13 cellular contexts compared by ENCODE assay signal in the genomic region with DNA sequence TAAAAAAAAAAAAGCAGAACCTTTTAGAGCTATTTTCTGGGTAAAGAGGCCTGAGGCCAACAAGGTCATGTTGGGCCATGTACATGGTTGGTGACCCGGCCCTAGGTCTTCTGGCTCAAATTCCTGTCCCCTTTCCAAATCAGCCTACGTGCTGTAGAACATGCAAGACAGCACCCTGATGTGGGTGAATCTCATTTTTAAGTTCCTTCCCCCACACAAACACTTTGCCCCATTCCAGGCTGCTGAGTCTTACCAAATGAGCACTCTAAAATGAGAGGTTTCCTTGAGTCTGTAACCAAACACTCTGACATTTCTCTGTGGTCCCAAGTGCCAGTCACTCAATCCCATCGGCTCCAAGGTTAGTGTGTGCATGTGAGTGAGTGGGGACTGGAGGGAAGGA. TPM values are rescaled to one million over a fixed set of nuclear protein-coding genes. Genes with fewer than 3 reads are reported as not detected.
DNase-seq lines count a peak whose midpoint lies in the region; ATAC-seq, FAIRE-seq and TF ChIP-seq lines count a peak whose summit lies in the region.
"Had no signal": no experiment of that assay in that cellular context is flagged by ENCODE, and none has a peak within 500 bp of the region (broad histone marks: within the 10 kb centered on the region; RNA-seq: fewer than 3 reads in every experiment).

No MANE protein-coding gene starts in this region.

- DNase-seq in LHCN-M2 (ENCODE audit: low read depth): peak; percentile 54
- no peak for DNase-seq in esophagus squamous epithelium (lab: John Stamatoyannopoulos, UW)
- no peak for DNase-seq in dermis blood vessel endothelial cell
- no peak for DNase-seq in amniotic stem cell (lab: John Stamatoyannopoulos, UW)
- no peak for DNase-seq in H54 (ENCODE audit: insufficient read length, low spot score)
- DNase-seq: COR-L47, KG1, NCI-H226 had no signal

- peaks cover 62% of the 10 kb centered on the region for H3K4me1 ChIP-seq in BLaER1
- H3K4me1 ChIP-seq in esophagus squamous epithelium: peaks cover 24 to 61% (median 25%) of the 10 kb centered on the region in 3 donors
- H3K4me1 ChIP-seq in neutrophil (ENCODE audit: control insufficient read depth in 1 of 2, insufficient read depth in 1 of 2, low read depth in 1 of 2, low read length in 1 of 2): peaks cover 54 to 57% of the 10 kb centered on the region in 2 experiments

- WGBS in esophagus squamous epithelium, 2 donors: 17 to 35% methylated on average over 3 of the region's 3 CpGs

- H4K20me1 ChIP-seq in BLaER1: peaks cover 100% of the 10 kb centered on the region

- no peaks in the 10 kb centered on the region for H3K27me3 ChIP-seq in BLaER1
- no peaks in the 10 kb centered on the region for H3K27me3 ChIP-seq in esophagus squamous epithelium
- no peaks in the 10 kb centered on the region for H3K27me3 ChIP-seq in neutrophil

- H3K4me3 ChIP-seq in BLaER1 (peak overlapping the region; percentile 97), esophagus squamous epithelium (peak overlapping the region in 2 of 4 donors; percentile 77 to 82), neutrophil (ENCODE audit: low read depth in 1 of 2, low read length in 1 of 2) (peak overlapping the region; percentile 9 to 87)

- no peak for ATAC-seq in GM21786 (IDR thresholded peaks at IDR 0.05; ENCODE audit: unreplicated experiment)

- H3K27ac ChIP-seq in BLaER1: peak overlapping the region; percentile 100
- H3K27ac ChIP-seq in esophagus squamous epithelium: peak overlapping the region; percentile 80 to 99 (median 98)
- peak overlapping the region; percentile 97 for H3K27ac ChIP-seq in neutrophil

- TF ChIP-seq CTCF in esophagus squamous epithelium (IDR thresholded peaks at IDR 0.05) (no peak), neutrophil (IDR thresholded peaks at IDR 0.05) (no peak)

- H3K9me3 ChIP-seq in BLaER1: no peaks in the 10 kb centered on the region
- no peaks in the 10 kb centered on the region for H3K9me3 ChIP-seq in esophagus squamous epithelium
- H3K9me3 ChIP-seq in neutrophil: no peaks in the 10 kb centered on the region

- peak overlapping the region; percentile 98 for H3K4me2 ChIP-seq in BLaER1

- H3K9ac ChIP-seq in BLaER1: peak overlapping the region; percentile 99

- FAIRE-seq in H54 (lab: Jason Lieb, UNC): no peak
- FAIRE-seq: colon had no signal

- intact Hi-C loops in esophagus squamous epithelium (cut with DNase I): loop anchor here (10.0 kb wide), 1 partner anchor 1409 kb away; no protein-coding TSS in a partner anchor

- TF ChIP-seq POLR2A in esophagus squamous epithelium (IDR thresholded peaks at IDR 0.05) (no peak), H54 (IDR thresholded peaks at IDR 0.05; ENCODE audit: low read depth, low read length) (no peak)

- H3K36me3 ChIP-seq in BLaER1 (peaks cover 44% of the 10 kb centered on the region), esophagus squamous epithelium (peaks cover 18 to 40% (median 22%) of the 10 kb centered on the region in 3 donors), neutrophil (peaks cover 70% of the 10 kb centered on the region)

RNA-seq across cellular contexts. Expression of a gene that starts 9.4 kb away (rescaled TPM):
- total RNA-seq in LHCN-M2 (2014; rRNA removed) (20.6 and 34.0 TPM in 2 replicates), esophagus squamous epithelium (10 to 100 TPM; 30.8 to 94.4 (median 42.6) TPM), dermis blood vessel endothelial cell (1.7 and 2.2 TPM in 2 replicates)
- polyA plus RNA-seq in LHCN-M2 (2012): 11.0 TPM

RNA-seq across cellular contexts. Expression of a gene that starts 33.5 kb away (rescaled TPM):
- total RNA-seq in LHCN-M2 (2014; rRNA removed): not detected in 2 replicates
- polyA plus RNA-seq in LHCN-M2 (2012): not detected
- not detected for total RNA-seq in esophagus squamous epithelium
- not detected in 2 replicates for total RNA-seq in dermis blood vessel endothelial cell
- total RNA-seq: activated CD8-positive, alpha-beta memory T cell treated with anti-CD3 and anti-CD28 coated beads for 36 hours had no signal
